1 cellular context compared by ENCODE assay signal in the genomic region with DNA sequence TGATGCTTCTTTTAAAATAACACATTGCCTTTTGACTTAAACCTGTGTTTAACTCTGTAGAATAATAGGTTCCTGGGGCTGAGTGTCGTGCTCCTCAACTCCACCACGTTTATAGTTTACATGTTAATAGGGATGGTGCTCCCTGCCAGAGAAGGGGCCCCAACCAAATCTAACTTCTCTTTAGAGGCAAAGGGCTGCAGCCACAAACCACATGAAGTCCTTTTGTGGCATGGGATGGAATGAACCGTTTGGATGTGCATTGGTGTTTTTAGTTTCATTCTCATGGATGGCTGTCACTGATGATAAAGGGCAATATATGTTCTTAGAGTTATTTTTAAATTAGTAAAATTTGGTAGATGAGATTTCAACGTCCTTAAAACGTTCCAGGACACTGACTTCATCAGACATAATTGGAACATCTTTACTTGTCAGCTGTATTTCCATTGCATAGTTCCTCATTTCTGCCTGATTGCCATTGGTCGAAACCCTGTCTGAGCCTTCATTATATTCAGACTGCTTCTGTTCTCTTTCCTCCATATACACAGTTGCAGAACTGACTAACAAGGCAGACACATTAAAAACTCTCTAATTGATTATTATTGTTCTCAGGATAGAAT.
TF ChIP-seq lines count a peak whose summit lies in the region.

No MANE protein-coding gene starts in this region.

TF ChIP-seq in HepG2, 621 proteins besides CTCF, POLR2A, EP300 and RAD21 (continued from another document):
- TF ChIP-seq, protein P1, sequence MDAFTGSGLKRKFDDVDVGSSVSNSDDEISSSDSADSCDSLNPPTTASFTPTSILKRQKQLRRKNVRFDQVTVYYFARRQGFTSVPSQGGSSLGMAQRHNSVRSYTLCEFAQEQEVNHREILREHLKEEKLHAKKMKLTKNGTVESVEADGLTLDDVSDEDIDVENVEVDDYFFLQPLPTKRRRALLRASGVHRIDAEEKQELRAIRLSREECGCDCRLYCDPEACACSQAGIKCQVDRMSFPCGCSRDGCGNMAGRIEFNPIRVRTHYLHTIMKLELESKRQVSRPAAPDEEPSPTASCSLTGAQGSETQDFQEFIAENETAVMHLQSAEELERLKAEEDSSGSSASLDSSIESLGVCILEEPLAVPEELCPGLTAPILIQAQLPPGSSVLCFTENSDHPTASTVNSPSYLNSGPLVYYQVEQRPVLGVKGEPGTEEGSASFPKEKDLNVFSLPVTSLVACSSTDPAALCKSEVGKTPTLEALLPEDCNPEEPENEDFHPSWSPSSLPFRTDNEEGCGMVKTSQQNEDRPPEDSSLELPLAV (CRISPR knock-in tag; conservative IDR thresholded peaks at IDR 0.05; ENCODE audit: low read depth), result no peak
- TF ChIP-seq, protein P2, sequence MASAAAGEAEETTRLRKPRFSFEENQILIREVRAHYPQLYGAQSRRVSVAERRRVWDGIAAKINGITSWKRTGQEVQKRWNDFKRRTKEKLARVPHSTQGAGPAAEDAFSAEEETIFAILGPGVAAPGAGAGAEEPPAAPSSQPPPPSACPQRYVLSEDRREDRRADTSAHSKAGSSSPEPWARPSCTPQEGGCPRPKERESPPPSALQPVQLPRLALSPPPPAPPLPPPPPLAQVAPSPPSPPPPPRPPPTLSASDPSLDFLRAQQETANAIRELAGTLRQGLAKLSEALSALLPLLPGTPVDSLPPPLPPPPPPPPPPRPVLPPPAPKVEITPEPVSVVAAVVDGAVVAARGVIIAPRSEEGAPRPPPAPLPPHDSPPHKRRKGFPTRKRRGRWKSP (CRISPR knock-in tag; IDR thresholded peaks at IDR 0.05), result no peak
- TF ChIP-seq ZFX (CRISPR knock-in tag; IDR thresholded peaks at IDR 0.05; ENCODE audit: low read depth), result no peak
- TF ChIP-seq, protein P3, sequence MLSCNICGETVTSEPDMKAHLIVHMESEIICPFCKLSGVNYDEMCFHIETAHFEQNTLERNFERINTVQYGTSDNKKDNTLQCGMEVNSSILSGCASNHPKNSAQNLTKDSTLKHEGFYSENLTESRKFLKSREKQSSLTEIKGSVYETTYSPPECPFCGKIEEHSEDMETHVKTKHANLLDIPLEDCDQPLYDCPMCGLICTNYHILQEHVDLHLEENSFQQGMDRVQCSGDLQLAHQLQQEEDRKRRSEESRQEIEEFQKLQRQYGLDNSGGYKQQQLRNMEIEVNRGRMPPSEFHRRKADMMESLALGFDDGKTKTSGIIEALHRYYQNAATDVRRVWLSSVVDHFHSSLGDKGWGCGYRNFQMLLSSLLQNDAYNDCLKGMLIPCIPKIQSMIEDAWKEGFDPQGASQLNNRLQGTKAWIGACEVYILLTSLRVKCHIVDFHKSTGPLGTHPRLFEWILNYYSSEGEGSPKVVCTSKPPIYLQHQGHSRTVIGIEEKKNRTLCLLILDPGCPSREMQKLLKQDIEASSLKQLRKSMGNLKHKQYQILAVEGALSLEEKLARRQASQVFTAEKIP (CRISPR knock-in tag; IDR thresholded peaks at IDR 0.05; ENCODE audit: borderline replicate concordance), result no peak
